In genomic region chr6:114783083-114783482, GRCh38 we compare ENCODE assay signal across 1 cellular context.
TF ChIP-seq lines count a peak whose summit lies in the region.

No MANE protein-coding gene starts in this region.

TF ChIP-seq in H1, 55 proteins besides CTCF, POLR2A, EP300 and RAD21:
- TF ChIP-seq RBBP5 (IDR thresholded peaks at IDR 0.05; ENCODE audit: borderline replicate concordance, low read depth, low read length): no peak
- no peak for TF ChIP-seq YY1 (IDR thresholded peaks at IDR 0.05; ENCODE audit: low read depth, low read length)
- TF ChIP-seq CTBP2 (IDR thresholded peaks at IDR 0.05; ENCODE audit: borderline replicate concordance, insufficient read depth, insufficient read length, low read length): no peak
- no peak for TF ChIP-seq TAF7 (optimal IDR thresholded peaks at IDR 0.05; ENCODE audit: borderline replicate concordance, low read depth, low read length)
- TF ChIP-seq BACH1 (IDR thresholded peaks at IDR 0.05; ENCODE audit: low read length): no peak
- TF ChIP-seq, protein P1, sequence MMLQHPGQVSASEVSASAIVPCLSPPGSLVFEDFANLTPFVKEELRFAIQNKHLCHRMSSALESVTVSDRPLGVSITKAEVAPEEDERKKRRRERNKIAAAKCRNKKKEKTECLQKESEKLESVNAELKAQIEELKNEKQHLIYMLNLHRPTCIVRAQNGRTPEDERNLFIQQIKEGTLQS (IDR thresholded peaks at IDR 0.05; ENCODE audit: insufficient read depth, low read depth, low read length): no peak
- no peak for TF ChIP-seq BCL11A (IDR thresholded peaks at IDR 0.05; ENCODE audit: low read depth in 2 of 2, low read length in 2 of 2)
- TF ChIP-seq TEAD4 (IDR thresholded peaks at IDR 0.05; ENCODE audit: low read depth, low read length): peak; percentile 65
- no peak for TF ChIP-seq CHD2 (IDR thresholded peaks at IDR 0.05; ENCODE audit: low read length)
- TF ChIP-seq JUN (IDR thresholded peaks at IDR 0.05; ENCODE audit: low read depth, low read length): peak; percentile 52; the same call in 1 of the 2 replicates
- peak; percentile 94 for TF ChIP-seq JUND (IDR thresholded peaks at IDR 0.05; ENCODE audit: low read length)
